In genomic region chr9:136858452-136858843, GRCh38 we compare ENCODE assay signal across 8 cellular contexts. TPM values are rescaled to one million over a fixed set of nuclear protein-coding genes. Genes with fewer than 3 reads are reported as not detected.
DNase-seq lines count a peak whose midpoint lies in the region; ATAC-seq and TF ChIP-seq lines count a peak whose summit lies in the region.
"Had no signal": no experiment of that assay in that cellular context is flagged by ENCODE, and none has a peak within 500 bp of the region (broad histone marks: within the 10 kb centered on the region; RNA-seq: fewer than 3 reads in every experiment).

No MANE protein-coding gene starts in this region.

- H3K79me2 ChIP-seq in hepatocyte = peaks cover 3% of the 10 kb centered on the region

- H2AFZ ChIP-seq in hepatocyte = no peak overlapping the region

- no peak overlapping the region for H3K4me2 ChIP-seq in hepatocyte

- WGBS in hepatocyte (ENCODE audit: low lambda C conversion rate, missing lambda C conversion rate) = 93% methylated on average over 11 of the region's 15 CpGs

- H3K4me1 ChIP-seq in hepatocyte (ENCODE audit: insufficient read depth) = peaks cover 16% of the 10 kb centered on the region
- H3K4me1 ChIP-seq: SJCRH30 had no signal

- DNase-seq in left cardiac atrium (peak; percentile 17), cardiac septum (ENCODE audit: low spot score) (no peak), hepatocyte (ENCODE audit: low spot score) (no peak), T1000 (lab: John Stamatoyannopoulos, UW) (no peak), germinal center (ENCODE audit: low spot score) (no peak), HuH-7 (ENCODE audit: low spot score) (no peak)
- DNase-seq: NCI-H1092, SJCRH30 had no signal

- ATAC-seq in left cardiac atrium = no peak

- peak overlapping the region; percentile 69 for H3K27ac ChIP-seq in hepatocyte
- H3K27ac ChIP-seq: SJCRH30 had no signal

- no peaks in the 10 kb centered on the region for H3K9me2 ChIP-seq in hepatocyte (replicated peaks; ENCODE audit: insufficient read depth)

- no peaks in the 10 kb centered on the region for H3K9me3 ChIP-seq in hepatocyte (ENCODE audit: low read depth)
- H3K9me3 ChIP-seq: SJCRH30 had no signal

- intact Hi-C loops in left cardiac atrium (cut with DNase I) (no loop called here), cardiac septum (cut with DNase I) (no loop called here)

- no peak for TF ChIP-seq CTCF in hepatocyte (IDR thresholded peaks at IDR 0.05; ENCODE audit: poor library complexity)

- no peaks in the 10 kb centered on the region for H3K27me3 ChIP-seq in hepatocyte
- H3K27me3 ChIP-seq: SJCRH30 had no signal

- H3K36me3 ChIP-seq in hepatocyte (replicated peaks; ENCODE audit: insufficient read depth, low read depth) = no peaks in the 10 kb centered on the region

- no peak overlapping the region for H3K4me3 ChIP-seq in hepatocyte
- H3K4me3 ChIP-seq: SJCRH30 had no signal

- no peaks in the 10 kb centered on the region for H4K20me1 ChIP-seq in hepatocyte (ENCODE audit: insufficient read depth, poor library complexity, severe bottlenecking)

RNA-seq across cellular contexts. Expression of gene MAMDC4, which starts 6.3 kb away (rescaled TPM):
- total RNA-seq in left cardiac atrium (1 to 10 TPM; 3.7 to 8.4 TPM), cardiac septum (11.0 TPM), hepatocyte (7.9 and 8.5 TPM in 2 replicates)
- 12.7 and 16.9 TPM in 2 replicates for polyA plus RNA-seq in hepatocyte

RNA-seq across cellular contexts. Expression of gene EDF1, which starts 7.7 kb away (rescaled TPM):
- total RNA-seq in left cardiac atrium (100 to 1,000 TPM; 296 to 304 TPM), cardiac septum (293 TPM), hepatocyte (318 and 372 TPM in 2 replicates)
- polyA plus RNA-seq in hepatocyte = 508 and 568 TPM in 2 replicates

RNA-seq across cellular contexts. Expression of gene PHPT1, which starts 9.2 kb away (rescaled TPM):
- total RNA-seq in left cardiac atrium (100 to 1,000 TPM; 184 to 189 TPM), cardiac septum (296 TPM), hepatocyte (101 and 111 TPM in 2 replicates)
- polyA plus RNA-seq in hepatocyte = 384 and 390 TPM in 2 replicates

RNA-seq across cellular contexts. Expression of gene AJM1, which starts 16.2 kb away (rescaled TPM):
- total RNA-seq in left cardiac atrium (1 to 10 TPM; 5.0 to 9.6 TPM), cardiac septum (8.6 TPM), hepatocyte (2.0 and 3.0 TPM in 2 replicates)
- 7.2 and 7.7 TPM in 2 replicates for polyA plus RNA-seq in hepatocyte

RNA-seq across cellular contexts. Expression of gene TRAF2, which starts 27.9 kb away (rescaled TPM):
- total RNA-seq in left cardiac atrium (10 to 100 TPM in 1 of 2 donors, 1 to 10 TPM in 1; 8.8 to 11.8 TPM), cardiac septum (10.2 TPM), hepatocyte (7.6 TPM in 2 replicates)
- 12.4 and 12.6 TPM in 2 replicates for polyA plus RNA-seq in hepatocyte
